Comparison of ENCODE assay signal across 15 cellular contexts in genomic region chrX:53241558-53241957, GRCh38. TPM values are rescaled to one million over a fixed set of nuclear protein-coding genes. Genes with fewer than 3 reads are reported as not detected.
A peak's percentile ranks its signal among the peaks of the same experiment; 100 is the strongest.
DNase-seq lines count a peak whose midpoint lies in the region; ATAC-seq and TF ChIP-seq lines count a peak whose summit lies in the region.
"Had no signal": no experiment of that assay in that cellular context is flagged by ENCODE, and none has a peak within 500 bp of the region (broad histone marks: within the 10 kb centered on the region; RNA-seq: fewer than 3 reads in every experiment).

No MANE protein-coding gene starts in this region.

- peak; percentile 60 for DNase-seq in A673 (ENCODE audit: low spot score)
- no peak for DNase-seq in central memory CD8-positive, alpha-beta T cell (ENCODE audit: low spot score in 2 of 2)
- no peak for DNase-seq in natural killer cell treated with Interleukin-12 subunit alpha and Interleukin-12 subunit beta and Interleukin-15 and Interleukin-18, amount 100 ng/mL, for 72 hours (ENCODE audit: low spot score)
- no peak for DNase-seq in naive thymus-derived CD8-positive, alpha-beta T cell
- no peak for DNase-seq in COLO829 (ENCODE audit: low spot score)
- no peak for DNase-seq in ACHN
- no peak for DNase-seq in inferior parietal cortex (ENCODE audit: extremely low spot score)
- DNase-seq: CD4-positive, alpha-beta T cell; DND-41; GF-D8; H7 had no signal

- no peaks in the 10 kb centered on the region for H3K4me1 Mint-ChIP-seq in central memory CD8-positive, alpha-beta T cell
- peaks cover 0 to 7% of the 10 kb centered on the region in 2 donors for H3K4me1 Mint-ChIP-seq in natural killer cell treated with Interleukin-12 subunit alpha and Interleukin-12 subunit beta and Interleukin-15 and Interleukin-18, amount 100 ng/mL, for 72 hours (ENCODE audit: low read depth in 2 of 2)
- no peaks in the 10 kb centered on the region for H3K4me1 Mint-ChIP-seq in naive thymus-derived CD8-positive, alpha-beta T cell
- H3K4me1 Mint-ChIP-seq: GM23338 had no signal

- H3K27ac ChIP-seq in A673 (ENCODE audit: low read depth, low read length, poor library complexity, severe bottlenecking) (no peak overlapping the region), HEK293 (ENCODE audit: extremely low read depth, low read depth, low read length) (no peak overlapping the region)
- H3K27ac ChIP-seq: BLaER1 treated with 17β-estradiol and CSF1 and Interleukin-3, amounts not matched to agents 10 nM and 100 nM had no signal

- no peaks in the 10 kb centered on the region for H3K36me3 ChIP-seq in A673 (ENCODE audit: insufficient read depth, low read length, poor library complexity, severe bottlenecking)
- H3K36me3 ChIP-seq in HEK293 (ENCODE audit: control insufficient read depth in 2 of 2, insufficient read depth in 1 of 2, low read length in 2 of 2), result peaks cover 3 to 41% of the 10 kb centered on the region in 2 experiments; a peak in 2 of 3 replicates

- H3K4me3 ChIP-seq in A673 (ENCODE audit: low read depth, low read length, poor library complexity, severe bottlenecking) (no peak overlapping the region), HEK293 (ENCODE audit: low read depth, low read length) (no peak overlapping the region)
- H3K4me3 ChIP-seq: BLaER1 treated with 17β-estradiol and CSF1 and Interleukin-3, amounts not matched to agents 10 nM and 100 nM; GM23338; K562 had no signal

- H3K27me3 ChIP-seq in A673 (replicated peaks; ENCODE audit: insufficient read depth, low read depth, low read length, poor library complexity), result no peaks in the 10 kb centered on the region

- in situ Hi-C loops in ACHN (cut with HindIII; ENCODE audit: low pct_ligation_motif_present, low pct_unique_long_range_greater_than_20kb, low sequenced_read_pairs), result no loop called here

- H3K4me1 ChIP-seq in A673 (ENCODE audit: insufficient read depth, low read length, poor library complexity, severe bottlenecking), result no peaks in the 10 kb centered on the region
- H3K4me1 ChIP-seq in HEK293 (ENCODE audit: control insufficient read depth, insufficient read depth, low read length), result no peaks in the 10 kb centered on the region

- H3K9me3 ChIP-seq in A673 (ENCODE audit: low read depth, low read length, poor library complexity, severe bottlenecking), result no peaks in the 10 kb centered on the region
- H3K9me3 ChIP-seq in HEK293 (ENCODE audit: control insufficient read depth, insufficient read depth, low read depth, low read length), result no peaks in the 10 kb centered on the region
- H3K9me3 ChIP-seq: BLaER1 treated with 17β-estradiol and CSF1 and Interleukin-3, amounts not matched to agents 10 nM and 100 nM had no signal

- CTCF ChIA-PET in A673 (lab: Charles Lee) (no interaction called here), HEK293 (lab: Yijun Ruan, JAX) (interaction anchor here (0.6 to 5.3 kb wide), 2 partner anchors 15 to 43 kb away, joined by 3 to 44 read pairs; partner anchors contain the start of gene KDM5C)

- H3K9me3 Mint-ChIP-seq in central memory CD8-positive, alpha-beta T cell, result no peaks in the 10 kb centered on the region
- H3K9me3 Mint-ChIP-seq in natural killer cell treated with Interleukin-12 subunit alpha and Interleukin-12 subunit beta and Interleukin-15 and Interleukin-18, amount 100 ng/mL, for 72 hours, result no peaks in the 10 kb centered on the region
- H3K9me3 Mint-ChIP-seq in naive thymus-derived CD8-positive, alpha-beta T cell, result no peaks in the 10 kb centered on the region
- H3K9me3 Mint-ChIP-seq: CD4-positive, alpha-beta T cell; GM23338 had no signal

- H3K27me3 Mint-ChIP-seq in central memory CD8-positive, alpha-beta T cell, result no peaks in the 10 kb centered on the region
- H3K27me3 Mint-ChIP-seq in natural killer cell treated with Interleukin-12 subunit alpha and Interleukin-12 subunit beta and Interleukin-15 and Interleukin-18, amount 100 ng/mL, for 72 hours, result peaks cover 0 to 11% of the 10 kb centered on the region in 2 donors
- H3K27me3 Mint-ChIP-seq in naive thymus-derived CD8-positive, alpha-beta T cell, result no peaks in the 10 kb centered on the region
- H3K27me3 Mint-ChIP-seq: CD4-positive, alpha-beta T cell had no signal

- peak; percentile 36 for ATAC-seq in central memory CD8-positive, alpha-beta T cell (replicated peaks; ENCODE audit: extremely low read depth, poor library complexity, severe bottlenecking)
- ATAC-seq in natural killer cell treated with Interleukin-12 subunit alpha and Interleukin-12 subunit beta and Interleukin-15 and Interleukin-18, amount 100 ng/mL, for 72 hours, result peak; percentile 73 to 77
- ATAC-seq in naive thymus-derived CD8-positive, alpha-beta T cell, result no peak
- ATAC-seq: GM23338, K562 had no signal

- no TSS peak for BruUV-seq in A673 (replicated peaks; lab: Mats Ljungman, UMichigan)

- TF ChIP-seq CTCF in A673 (conservative IDR thresholded peaks at IDR 0.05; ENCODE audit: low read depth, low read length), result no peak
- no peak for TF ChIP-seq CTCF in HEK293 (tag by site-specific recombination; IDR thresholded peaks at IDR 0.05)

- POLR2A ChIA-PET in A673 (lab: Charles Lee; ENCODE audit: low non-redundant PET) (no interaction called here), HEK293 (lab: Yijun Ruan, JAX) (interaction anchor here (1.4 kb wide), 1 partner anchor 16 kb away, joined by 7 read pairs; the partner anchor contains the start of gene KDM5C)
- POLR2A ChIA-PET in naive thymus-derived CD8-positive, alpha-beta T cell (lab: Charles Lee), result no interaction called here

- no peak overlapping the region for H3K4me3 Mint-ChIP-seq in central memory CD8-positive, alpha-beta T cell
- H3K4me3 Mint-ChIP-seq in natural killer cell treated with Interleukin-12 subunit alpha and Interleukin-12 subunit beta and Interleukin-15 and Interleukin-18, amount 100 ng/mL, for 72 hours, result no peak overlapping the region
- H3K4me3 Mint-ChIP-seq in naive thymus-derived CD8-positive, alpha-beta T cell, result no peak overlapping the region
- H3K4me3 Mint-ChIP-seq: CD4-positive, alpha-beta T cell; GM23338 had no signal

- H3K27ac Mint-ChIP-seq in central memory CD8-positive, alpha-beta T cell (ENCODE audit: low read depth), result no peak overlapping the region
- no peak overlapping the region for H3K27ac Mint-ChIP-seq in natural killer cell treated with Interleukin-12 subunit alpha and Interleukin-12 subunit beta and Interleukin-15 and Interleukin-18, amount 100 ng/mL, for 72 hours
- H3K27ac Mint-ChIP-seq in naive thymus-derived CD8-positive, alpha-beta T cell, result no peak overlapping the region
- H3K27ac Mint-ChIP-seq: CD4-positive, alpha-beta T cell; GM23338 had no signal

- peaks cover 3% of the 10 kb centered on the region for H3K36me3 Mint-ChIP-seq in central memory CD8-positive, alpha-beta T cell (ENCODE audit: insufficient read depth)
- no peaks in the 10 kb centered on the region for H3K36me3 Mint-ChIP-seq in natural killer cell treated with Interleukin-12 subunit alpha and Interleukin-12 subunit beta and Interleukin-15 and Interleukin-18, amount 100 ng/mL, for 72 hours
- H3K36me3 Mint-ChIP-seq in naive thymus-derived CD8-positive, alpha-beta T cell, result no peaks in the 10 kb centered on the region

- intact Hi-C loops in A673 (cut with micrococcal nuclease; ENCODE audit: unreplicated experiment), result no loop called here

TF ChIP-seq in HEK293, 187 proteins besides CTCF, POLR2A, EP300 and RAD21 (continues in another document):
- TF ChIP-seq ZFHX2 (tag by site-specific recombination; conservative IDR thresholded peaks at IDR 0.05) (peak; percentile 64), GLIS1 (tag by site-specific recombination; IDR thresholded peaks at IDR 0.05) (peak; percentile 74), EGR2 (tag by site-specific recombination; IDR thresholded peaks at IDR 0.05; ENCODE audit: low read depth) (peak; percentile 91), ZNF211 (tag by site-specific recombination; IDR thresholded peaks at IDR 0.05; ENCODE audit: low read depth) (no peak)

RNA-seq across cellular contexts. Expression of gene KDM5C, which starts 16.6 kb away (rescaled TPM):
- total RNA-seq in A673 (2021), result 177 and 178 TPM in 2 replicates
- total RNA-seq in natural killer cell treated with Interleukin-12 subunit alpha and Interleukin-12 subunit beta and Interleukin-15 and Interleukin-18, amount 100 ng/mL, for 72 hours, result 100 to 1,000 TPM; 129 to 197 TPM
- 100 to 1,000 TPM; 147 to 153 TPM for total RNA-seq in naive thymus-derived CD8-positive, alpha-beta T cell
- 10 to 100 TPM; 21.0 to 26.5 (median 23.6) TPM for polyA plus RNA-seq in naive thymus-derived CD8-positive, alpha-beta T cell

RNA-seq across cellular contexts. Expression of gene IQSEC2, which starts 39.8 kb away (rescaled TPM):
- total RNA-seq in A673 (2021), result 8.1 and 8.9 TPM in 2 replicates
- total RNA-seq in natural killer cell treated with Interleukin-12 subunit alpha and Interleukin-12 subunit beta and Interleukin-15 and Interleukin-18, amount 100 ng/mL, for 72 hours, result under 1 TPM; 0.48 to 0.86 TPM
- under 1 TPM; 0.36 to 0.66 TPM for total RNA-seq in naive thymus-derived CD8-positive, alpha-beta T cell
- under 1 TPM; 0.08 to 0.17 (median 0.13) TPM for polyA plus RNA-seq in naive thymus-derived CD8-positive, alpha-beta T cell

Comparison
In these comparisons a context has a peak if more than half of its experiments do, and no peak if none do; other contexts are left out.
1. ATAC-seq: peak in central memory CD8-positive, alpha-beta T cell (single experiment) and natural killer cell treated with Interleukin-12 subunit alpha and Interleukin-12 subunit beta and Interleukin-15 and Interleukin-18, amount 100 ng/mL, for 72 hours (2 of 2); none in naive thymus-derived CD8-positive, alpha-beta T cell (0 of 2).